Comparison of ENCODE assay signal across 7 cellular contexts in the genomic region with DNA sequence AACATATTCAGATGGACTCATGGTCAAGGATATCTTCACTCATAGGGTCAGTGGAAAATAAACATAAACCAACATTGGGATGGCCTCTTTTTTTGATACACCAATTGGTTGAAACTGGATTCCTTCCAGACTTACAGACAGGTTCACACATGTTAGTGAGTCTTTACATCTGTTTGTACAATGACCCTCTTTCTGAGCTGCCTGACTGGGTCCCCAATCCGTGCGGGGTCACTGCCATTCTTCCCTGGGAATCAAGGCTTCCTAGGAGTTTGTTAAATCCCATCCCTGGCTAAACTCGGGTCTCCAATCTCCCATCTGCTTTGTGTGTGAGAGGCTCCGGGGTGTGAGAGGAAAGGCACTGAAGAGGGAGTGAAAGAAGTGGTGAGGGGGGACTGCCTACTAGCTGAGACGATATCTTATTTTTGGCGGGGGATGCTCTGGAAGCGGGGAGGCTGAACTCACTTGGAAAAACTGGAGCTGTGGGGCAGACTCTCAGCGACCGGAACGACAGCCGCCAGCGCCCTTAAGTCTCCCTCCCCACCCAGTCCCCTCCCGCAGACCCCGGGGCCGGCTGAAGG. TPM values are rescaled to one million over a fixed set of nuclear protein-coding genes. Genes with fewer than 3 reads are reported as not detected.
A peak's percentile ranks its signal among the peaks of the same experiment; 100 is the strongest.
DNase-seq lines count a peak whose midpoint lies in the region; ATAC-seq and TF ChIP-seq lines count a peak whose summit lies in the region.

No MANE protein-coding gene starts in this region.

- H3K9me3 ChIP-seq in HCT116 (ENCODE audit: control insufficient read depth in 1 of 2, insufficient read depth in 1 of 2, low read depth in 1 of 2, low read length in 2 of 2) (peaks cover 0 to 3% of the 10 kb centered on the region in 2 experiments; a peak in 1 of 4 replicates), aorta (ENCODE audit: control insufficient read depth, low read length) (no peaks in the 10 kb centered on the region)

- BruUV-seq in HCT116 (replicated peaks; lab: Mats Ljungman, UMichigan) = TSS peak; percentile 88

- H3K27me3 Mint-ChIP-seq in mesothelial cell of epicardium (ENCODE audit: low read depth) = no peaks in the 10 kb centered on the region

- peak overlapping the region; percentile 78 for H3K9ac ChIP-seq in HCT116 (ENCODE audit: low read length)

- no peak for TF ChIP-seq CTCF in HCT116 (IDR thresholded peaks at IDR 0.05 in 2 of 3, conservative IDR thresholded peaks at IDR 0.05 in 1 of 3; ENCODE audit: borderline replicate concordance in 1 of 3, insufficient read depth in 1 of 3, low read depth in 2 of 3, low read length in 2 of 3)
- no peak for TF ChIP-seq CTCF in mesothelial cell of epicardium (IDR thresholded peaks at IDR 0.05; ENCODE audit: unreplicated experiment)

- intact Hi-C loops in HCT116 (cut with micrococcal nuclease) = no loop called here
- intact Hi-C loops in aorta (cut with DNase I) = no loop called here

- RAD21 ChIA-PET in HCT116 (lab: Charles Lee; ENCODE audit: low non-redundant PET in 1 of 2, low total read pairs in 2 of 2, uncharacterized antibody in 2 of 2, unreplicated experiment in 2 of 2) = no interaction called here

- peaks cover 6% of the 10 kb centered on the region for H3K36me3 Mint-ChIP-seq in mesothelial cell of epicardium

- no peaks in the 10 kb centered on the region for H3K9me2 ChIP-seq in HCT116 (ENCODE audit: insufficient read depth)

- H3K4me3 ChIP-seq in HCT116 (replicated peaks in 1 of 2; ENCODE audit: low read depth in 1 of 2, low read length in 2 of 2) = peak overlapping the region; percentile 66 to 93
- peak overlapping the region; percentile 66 to 67 for H3K4me3 ChIP-seq in aorta (ENCODE audit: low read length in 2 of 2)

- H3K9me3 Mint-ChIP-seq in mesothelial cell of epicardium = peaks cover 2% of the 10 kb centered on the region

- H3K4me2 ChIP-seq in HCT116 (ENCODE audit: low read length) = peak overlapping the region; percentile 78

- WGBS in aorta, 2 donors = 2 to 4% methylated on average over 12 to 15 of the region's 15 CpGs

- no peak for TF ChIP-seq RAD21 in HCT116 (IDR thresholded peaks at IDR 0.05; ENCODE audit: low read depth)

- ATAC-seq in GM18519 (IDR thresholded peaks at IDR 0.05; ENCODE audit: low FRiP score, unreplicated experiment) (peak; percentile 20), HCT116 (no peak; the same call in 1 of the 2 replicates), aorta (ENCODE audit: low FRiP score) (peak; percentile 53)

- TF ChIP-seq POLR2A in HCT116 (IDR thresholded peaks at IDR 0.05; ENCODE audit: borderline replicate concordance, extremely low read depth, insufficient read depth, insufficient read length) = no peak

- peak overlapping the region; percentile 100 for H3K4me3 Mint-ChIP-seq in mesothelial cell of epicardium

- H3K4me1 Mint-ChIP-seq in mesothelial cell of epicardium = peaks cover 15% of the 10 kb centered on the region

- DNase-seq in HCT116 (ENCODE audit: low read depth, low spot score) (no peak), NCI-H748 (lab: John Stamatoyannopoulos, UW; ENCODE audit: unreplicated experiment) (peak; percentile 73), mesothelial cell of epicardium (ENCODE audit: low spot score in 2 of 2, unreplicated experiment in 2 of 2) (no peak), aorta (no peak), epidermal melanocyte (ENCODE audit: insufficient read length, low spot score) (no peak)

- POLR2A ChIA-PET in HCT116 (lab: Charles Lee) = interaction anchor here (1.1 to 1.4 kb wide), 2 partner anchors 18 to 87 kb away, joined by 3 to 4 read pairs; no protein-coding TSS in a partner anchor

- H4K20me1 ChIP-seq in HCT116 (ENCODE audit: insufficient read depth) = no peaks in the 10 kb centered on the region

- CTCF ChIA-PET in HCT116 (lab: Charles Lee) = interaction anchor here (1.0 to 1.6 kb wide), 4 partner anchors 28 to 87 kb away, joined by 3 to 9 read pairs (median 3); no protein-coding TSS in a partner anchor

- H3K79me2 ChIP-seq in HCT116 (ENCODE audit: insufficient read depth, low read length) = 0 out of 2 replicates have a peak, but pooled peaks cover 2% of the 10 kb centered on the region

- H3K27ac Mint-ChIP-seq in mesothelial cell of epicardium = peak overlapping the region; percentile 76

- H3K4me1 ChIP-seq in HCT116 (ENCODE audit: control insufficient read depth in 1 of 2, insufficient read depth in 2 of 2, low read length in 2 of 2) (peaks cover 0 to 14% of the 10 kb centered on the region in 2 experiments; a peak in 2 of 4 replicates), aorta (ENCODE audit: control insufficient read depth in 1 of 2, insufficient read depth in 2 of 2, low read length in 2 of 2) (no peaks in the 10 kb centered on the region)

- H3K27me3 ChIP-seq in HCT116 (ENCODE audit: insufficient read depth, low read length) (no peaks in the 10 kb centered on the region), aorta (ENCODE audit: control insufficient read depth in 1 of 2, insufficient read depth in 2 of 2, low read length in 1 of 2) (no peaks in the 10 kb centered on the region)

- H2AFZ ChIP-seq in HCT116 (ENCODE audit: low read depth, low read length, poor library complexity, severe bottlenecking) = peak overlapping the region; percentile 20

- H3K27ac ChIP-seq in HCT116 (ENCODE audit: low read depth, low read length) = 0 out of 2 replicates have a peak overlapping the region, but pooled peaks have one; percentile 70
- peak overlapping the region; percentile 7 for H3K27ac ChIP-seq in cingulate gyrus (ENCODE audit: low read depth, low read length)
- H3K27ac ChIP-seq in aorta (ENCODE audit: low read depth in 1 of 2, low read length in 2 of 2) = no peak overlapping the region

- peaks cover 0 to 10% of the 10 kb centered on the region in 2 experiments; a peak in 1 of 4 replicates for H3K36me3 ChIP-seq in HCT116 (ENCODE audit: control insufficient read depth in 1 of 2, insufficient read depth in 2 of 2, low read length in 2 of 2)
- no peaks in the 10 kb centered on the region for H3K36me3 ChIP-seq in aorta (ENCODE audit: control insufficient read depth in 1 of 2, insufficient read depth in 2 of 2, low read length in 1 of 2)

TF ChIP-seq in HCT116, 20 proteins besides CTCF, POLR2A, EP300 and RAD21 (continues in another document):
- no peak for TF ChIP-seq ZBTB33 (IDR thresholded peaks at IDR 0.05; ENCODE audit: extremely low read depth, insufficient replicate concordance, low read length)
- no peak for TF ChIP-seq SIN3A (IDR thresholded peaks at IDR 0.05; ENCODE audit: low read depth)
- no peak for TF ChIP-seq YY1 (IDR thresholded peaks at IDR 0.05; ENCODE audit: extremely low read depth, insufficient replicate concordance, low read depth, low read length)
- TF ChIP-seq EGR1 (IDR thresholded peaks at IDR 0.05; ENCODE audit: low read depth) = no peak
- TF ChIP-seq, protein P1, sequence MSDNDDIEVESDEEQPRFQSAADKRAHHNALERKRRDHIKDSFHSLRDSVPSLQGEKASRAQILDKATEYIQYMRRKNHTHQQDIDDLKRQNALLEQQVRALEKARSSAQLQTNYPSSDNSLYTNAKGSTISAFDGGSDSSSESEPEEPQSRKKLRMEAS (IDR thresholded peaks at IDR 0.05) = no peak
- TF ChIP-seq SP1 (IDR thresholded peaks at IDR 0.05; ENCODE audit: low read depth) = no peak
- TF ChIP-seq JUND (IDR thresholded peaks at IDR 0.05) = no peak
- TF ChIP-seq SRF (IDR thresholded peaks at IDR 0.05; ENCODE audit: low read depth) = no peak
- TF ChIP-seq ZFX (IDR thresholded peaks at IDR 0.05) = no peak
- TF ChIP-seq, protein P2, sequence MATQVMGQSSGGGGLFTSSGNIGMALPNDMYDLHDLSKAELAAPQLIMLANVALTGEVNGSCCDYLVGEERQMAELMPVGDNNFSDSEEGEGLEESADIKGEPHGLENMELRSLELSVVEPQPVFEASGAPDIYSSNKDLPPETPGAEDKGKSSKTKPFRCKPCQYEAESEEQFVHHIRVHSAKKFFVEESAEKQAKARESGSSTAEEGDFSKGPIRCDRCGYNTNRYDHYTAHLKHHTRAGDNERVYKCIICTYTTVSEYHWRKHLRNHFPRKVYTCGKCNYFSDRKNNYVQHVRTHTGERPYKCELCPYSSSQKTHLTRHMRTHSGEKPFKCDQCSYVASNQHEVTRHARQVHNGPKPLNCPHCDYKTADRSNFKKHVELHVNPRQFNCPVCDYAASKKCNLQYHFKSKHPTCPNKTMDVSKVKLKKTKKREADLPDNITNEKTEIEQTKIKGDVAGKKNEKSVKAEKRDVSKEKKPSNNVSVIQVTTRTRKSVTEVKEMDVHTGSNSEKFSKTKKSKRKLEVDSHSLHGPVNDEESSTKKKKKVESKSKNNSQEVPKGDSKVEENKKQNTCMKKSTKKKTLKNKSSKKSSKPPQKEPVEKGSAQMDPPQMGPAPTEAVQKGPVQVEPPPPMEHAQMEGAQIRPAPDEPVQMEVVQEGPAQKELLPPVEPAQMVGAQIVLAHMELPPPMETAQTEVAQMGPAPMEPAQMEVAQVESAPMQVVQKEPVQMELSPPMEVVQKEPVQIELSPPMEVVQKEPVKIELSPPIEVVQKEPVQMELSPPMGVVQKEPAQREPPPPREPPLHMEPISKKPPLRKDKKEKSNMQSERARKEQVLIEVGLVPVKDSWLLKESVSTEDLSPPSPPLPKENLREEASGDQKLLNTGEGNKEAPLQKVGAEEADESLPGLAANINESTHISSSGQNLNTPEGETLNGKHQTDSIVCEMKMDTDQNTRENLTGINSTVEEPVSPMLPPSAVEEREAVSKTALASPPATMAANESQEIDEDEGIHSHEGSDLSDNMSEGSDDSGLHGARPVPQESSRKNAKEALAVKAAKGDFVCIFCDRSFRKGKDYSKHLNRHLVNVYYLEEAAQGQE (IDR thresholded peaks at IDR 0.05; ENCODE audit: low read depth) = no peak

RNA-seq across cellular contexts. Expression of gene STARD6, which starts 0.5 kb away (rescaled TPM):
- total RNA-seq in HCT116 (2021; ENCODE audit: unreplicated experiment) (not detected), mesothelial cell of epicardium (not detected in 3 replicates), aorta (not detected)
- 0.20 TPM in 1 of 2 replicates, not detected in the other for polyA plus RNA-seq in HCT116 (2012)
- not detected for polyA plus RNA-seq in aorta

RNA-seq across cellular contexts. Expression of gene C18orf54, which starts 0.5 kb away (rescaled TPM):
- total RNA-seq in HCT116 (2021; ENCODE audit: unreplicated experiment) (10.0 TPM), mesothelial cell of epicardium (5.9 to 6.5 TPM (median 6.2 TPM) in 3 replicates), aorta (1 to 10 TPM; 2.3 to 5.5 TPM)
- 1.5 and 2.5 TPM in 2 replicates for polyA plus RNA-seq in HCT116 (2012)
- 1 to 10 TPM in 1 of 2 donors, under 1 TPM in 1; 0.50 to 1.4 TPM for polyA plus RNA-seq in aorta

Comparison
In these comparisons a context has a peak if more than half of its experiments do, and no peak if none do; other contexts are left out.
1. H3K27ac ChIP-seq: peak in HCT116 (single experiment) and cingulate gyrus (single experiment); none in aorta (0 of 2).